Comparison of ENCODE assay signal across 10 cellular contexts in genomic region chr6:156876302-156876701, GRCh38.
A peak's percentile ranks its signal among the peaks of the same experiment; 100 is the strongest.
DNase-seq lines count a peak whose midpoint lies in the region; ATAC-seq, FAIRE-seq and TF ChIP-seq lines count a peak whose summit lies in the region.
"Had no signal": no experiment of that assay in that cellular context is flagged by ENCODE, and none has a peak within 500 bp of the region (broad histone marks: within the 10 kb centered on the region; RNA-seq: fewer than 3 reads in every experiment).

No MANE protein-coding gene starts in this region.

- POLR2A ChIA-PET in HepG2 (lab: Yijun Ruan, JAX) = no interaction called here
- POLR2A ChIA-PET in naive thymus-derived CD4-positive, alpha-beta T cell (lab: Charles Lee) = no interaction called here

- 98% methylated on average over 11 of the region's 11 CpGs for WGBS in HepG2 (ENCODE audit: low lambda C conversion rate)
- WGBS in tibial nerve, 2 donors = 87 to 92% methylated on average over 11 of the region's 11 CpGs
- 87% methylated on average over 11 of the region's 11 CpGs for WGBS in smooth muscle cell (ENCODE audit: low lambda C conversion rate)

- in situ Hi-C loops in HepG2 (cut with HindIII; ENCODE audit: extremely low pct_ligation_motif_present, low pct_unique_long_range_greater_than_20kb) = loop anchor here (25.0 kb wide), 1 partner anchor 314 kb away; no protein-coding TSS in a partner anchor

- BruUV-seq in Calu3 (replicated peaks; lab: Mats Ljungman, UMichigan) (no TSS peak), HepG2 (replicated peaks; lab: Mats Ljungman, UMichigan) (no TSS peak)

- intact Hi-C loops in Calu3 (cut with micrococcal nuclease; ENCODE audit: unreplicated experiment) (no loop called here), dorsolateral prefrontal cortex (cut with DNase I) (loop anchor here (5.0 kb wide), 2 partner anchors 141 to 146 kb away; no protein-coding TSS in a partner anchor), HepG2 (cut with micrococcal nuclease; ENCODE audit: unreplicated experiment) (no loop called here)
- intact Hi-C loops in naive thymus-derived CD4-positive, alpha-beta T cell (cut with micrococcal nuclease) = no loop called here

- H3K9ac ChIP-seq in HepG2 (ENCODE audit: insufficient read depth, low read depth, low read length) (no peak overlapping the region), smooth muscle cell (ENCODE audit: low read depth) (no peak overlapping the region)

- peak; percentile 9 for DNase-seq in Calu3
- no peak for DNase-seq in LNCaP clone FGC (ENCODE audit: low read depth)
- DNase-seq in dorsolateral prefrontal cortex = peak in 5 of 10 donors; percentile 32 to 57 (median 48)
- DNase-seq in HepG2 (ENCODE audit: low spot score) = no peak
- no peak for DNase-seq in tibial nerve (ENCODE audit: low spot score in 2 of 2)
- no peak for DNase-seq in naive thymus-derived CD4-positive, alpha-beta T cell
- no peak for DNase-seq in stimulated activated CD4-positive, alpha-beta T cell treated with anti-CD3 and anti-CD28 coated beads, Interleukin-4, amount 100 ng/mL, for 4 hours
- DNase-seq in smooth muscle cell (lab: John Stamatoyannopoulos, UW; ENCODE audit: unreplicated experiment) = no peak
- DNase-seq: activated CD8-positive, alpha-beta memory T cell treated with anti-CD3 and anti-CD28 coated beads, Interleukin-2, amount 50 U/mL, for 48 hours; SW 1271 had no signal

- H3K4me3 ChIP-seq in LNCaP clone FGC (ENCODE audit: low read depth, low read length) = no peak overlapping the region
- no peak overlapping the region for H3K4me3 ChIP-seq in dorsolateral prefrontal cortex
- no peak overlapping the region for H3K4me3 ChIP-seq in HepG2 (replicated peaks in 1 of 3; ENCODE audit: insufficient read depth in 1 of 3, low read depth in 2 of 3, low read length in 3 of 3)
- no peak overlapping the region for H3K4me3 ChIP-seq in tibial nerve
- H3K4me3 ChIP-seq in naive thymus-derived CD4-positive, alpha-beta T cell (ENCODE audit: low read length) = no peak overlapping the region
- no peak overlapping the region for H3K4me3 ChIP-seq in smooth muscle cell

- H3K27me3 ChIP-seq in dorsolateral prefrontal cortex (no peaks in the 10 kb centered on the region), HepG2 (ENCODE audit: control insufficient read depth in 1 of 2, insufficient read depth in 2 of 2, low read length in 2 of 2) (no peaks in the 10 kb centered on the region), tibial nerve (no peaks in the 10 kb centered on the region), smooth muscle cell (ENCODE audit: low read depth) (no peaks in the 10 kb centered on the region)
- H3K27me3 ChIP-seq in naive thymus-derived CD4-positive, alpha-beta T cell (ENCODE audit: control insufficient read depth in 2 of 2, insufficient read depth in 2 of 2, low read length in 2 of 2) = no peaks in the 10 kb centered on the region

- H3K9me3 ChIP-seq in HepG2 (ENCODE audit: low read length) (no peaks in the 10 kb centered on the region), tibial nerve (no peaks in the 10 kb centered on the region), smooth muscle cell (replicated peaks; ENCODE audit: low read depth) (no peaks in the 10 kb centered on the region)
- no peaks in the 10 kb centered on the region for H3K9me3 ChIP-seq in naive thymus-derived CD4-positive, alpha-beta T cell (ENCODE audit: control insufficient read depth in 2 of 3, low read length in 3 of 3)

- H3K36me3 ChIP-seq in HepG2 (replicated peaks in 1 of 2; ENCODE audit: control insufficient read depth in 1 of 2, insufficient read depth in 2 of 2, low read length in 2 of 2) = peaks cover 1 to 13% of the 10 kb centered on the region in 2 experiments; a peak in 3 of 5 replicates
- peaks cover 0 to 7% (median 0%) of the 10 kb centered on the region in 3 donors for H3K36me3 ChIP-seq in tibial nerve
- H3K36me3 ChIP-seq in naive thymus-derived CD4-positive, alpha-beta T cell (ENCODE audit: control insufficient read depth in 2 of 3, insufficient read depth in 3 of 3, low read length in 3 of 3) = no peaks in the 10 kb centered on the region
- peaks cover 4% of the 10 kb centered on the region for H3K36me3 ChIP-seq in smooth muscle cell (ENCODE audit: low read depth)

- peaks cover 4% of the 10 kb centered on the region for H3K36me3 Mint-ChIP-seq in Calu3 (ENCODE audit: insufficient read depth, unreplicated experiment)
- H3K36me3 Mint-ChIP-seq in naive thymus-derived CD4-positive, alpha-beta T cell = peaks cover 3 to 35% (median 9%) of the 10 kb centered on the region in 5 donors

- H3K27ac ChIP-seq in dorsolateral prefrontal cortex (no peak overlapping the region), HepG2 (ENCODE audit: extremely low read length, insufficient read depth, low read length) (no peak overlapping the region), tibial nerve (no peak overlapping the region), smooth muscle cell (ENCODE audit: low read depth) (no peak overlapping the region)
- no peak overlapping the region for H3K27ac ChIP-seq in naive thymus-derived CD4-positive, alpha-beta T cell (ENCODE audit: low read depth, low read length)

- ATAC-seq in HepG2 = peak; percentile 70
- ATAC-seq in naive thymus-derived CD4-positive, alpha-beta T cell = no peak

- H3K4me1 ChIP-seq in HepG2 (ENCODE audit: insufficient read depth, low read length) = peaks cover 9% of the 10 kb centered on the region
- peaks cover 0 to 61% (median 8%) of the 10 kb centered on the region in 4 donors for H3K4me1 ChIP-seq in tibial nerve
- peaks cover 0 to 16% of the 10 kb centered on the region in 2 donors for H3K4me1 ChIP-seq in naive thymus-derived CD4-positive, alpha-beta T cell (ENCODE audit: control insufficient read depth in 2 of 2, insufficient read depth in 2 of 2, low read length in 2 of 2)
- no peaks in the 10 kb centered on the region for H3K4me1 ChIP-seq in smooth muscle cell (ENCODE audit: low read depth)

- no peaks in the 10 kb centered on the region for H3F3A ChIP-seq in smooth muscle cell (ENCODE audit: low read depth)

- CTCF ChIA-PET in Calu3 (lab: Charles Lee) (no interaction called here), HepG2 (lab: Yijun Ruan, JAX; ENCODE audit: low intra/inter-chr PET ratio, low total read pairs) (no interaction called here)
- CTCF ChIA-PET in naive thymus-derived CD4-positive, alpha-beta T cell (lab: Charles Lee) = no interaction called here

- TF ChIP-seq POLR2A in HepG2 (IDR thresholded peaks at IDR 0.05; ENCODE audit: insufficient read depth in 1 of 2, low read depth in 2 of 2, low read length in 2 of 2) (no peak), tibial nerve (IDR thresholded peaks at IDR 0.05) (no peak)

- no peaks in the 10 kb centered on the region for H3K27me3 Mint-ChIP-seq in Calu3 (ENCODE audit: unreplicated experiment)
- no peaks in the 10 kb centered on the region for H3K27me3 Mint-ChIP-seq in naive thymus-derived CD4-positive, alpha-beta T cell

- no peaks in the 10 kb centered on the region for H3K9me3 Mint-ChIP-seq in Calu3 (ENCODE audit: low read depth, unreplicated experiment)
- H3K9me3 Mint-ChIP-seq in naive thymus-derived CD4-positive, alpha-beta T cell = no peaks in the 10 kb centered on the region

- no peaks in the 10 kb centered on the region for H3K4me1 Mint-ChIP-seq in Calu3 (ENCODE audit: low read depth, unreplicated experiment)
- H3K4me1 Mint-ChIP-seq in naive thymus-derived CD4-positive, alpha-beta T cell = peaks cover 20 to 95% (median 80%) of the 10 kb centered on the region in 7 donors

- H3K79me2 ChIP-seq in HepG2 (ENCODE audit: insufficient read depth, low read length) (peaks cover 78% of the 10 kb centered on the region), smooth muscle cell (ENCODE audit: low read depth) (peaks cover 99% of the 10 kb centered on the region)

- no peak overlapping the region for H3K27ac Mint-ChIP-seq in Calu3 (ENCODE audit: unreplicated experiment)
- H3K27ac Mint-ChIP-seq in naive thymus-derived CD4-positive, alpha-beta T cell = no peak overlapping the region

- TF ChIP-seq CTCF in Calu3 (IDR thresholded peaks at IDR 0.05; ENCODE audit: unreplicated experiment) = peak; percentile 30
- TF ChIP-seq CTCF in LNCaP clone FGC (IDR thresholded peaks at IDR 0.05; ENCODE audit: control insufficient read depth, extremely low read depth, insufficient read depth) = peak; percentile 27
- TF ChIP-seq CTCF in dorsolateral prefrontal cortex (IDR thresholded peaks at IDR 0.05 in 54 of 56, conservative IDR thresholded peaks at IDR 0.05 in 2 of 56; ENCODE audit: low read depth in 1 of 56, partially characterized antibody in 56 of 56) = peak in 38 of 56 donors; percentile 12 to 55 (median 32)
- peak; percentile 60 for TF ChIP-seq CTCF in HepG2 (CRISPR knock-in tag; IDR thresholded peaks at IDR 0.05)
- no peak for TF ChIP-seq CTCF in tibial nerve (IDR thresholded peaks at IDR 0.05)
- TF ChIP-seq CTCF in smooth muscle cell (IDR thresholded peaks at IDR 0.05; ENCODE audit: borderline replicate concordance, insufficient read depth, poor library complexity, severe bottlenecking) = no peak

- 0 out of 2 replicates have a peak, but pooled peaks have one; percentile 37 for TF ChIP-seq RAD21 in HepG2 (CRISPR knock-in tag; IDR thresholded peaks at IDR 0.05)

- H2AFZ ChIP-seq in HepG2 (ENCODE audit: low read length) (no peak overlapping the region), smooth muscle cell (ENCODE audit: low read depth) (no peak overlapping the region)

- H3K4me2 ChIP-seq in HepG2 (ENCODE audit: low read depth, low read length) (no peak overlapping the region), smooth muscle cell (no peak overlapping the region)

- peaks cover 12% of the 10 kb centered on the region; the same call in 1 of the 2 replicates for H4K20me1 ChIP-seq in HepG2 (ENCODE audit: insufficient read depth, low read length)
- peaks cover 100% of the 10 kb centered on the region for H4K20me1 ChIP-seq in smooth muscle cell (ENCODE audit: low read depth)

- H3K4me3 Mint-ChIP-seq in Calu3 (ENCODE audit: low read depth, unreplicated experiment) = no peak overlapping the region
- no peak overlapping the region for H3K4me3 Mint-ChIP-seq in naive thymus-derived CD4-positive, alpha-beta T cell

- FAIRE-seq in HepG2 (lab: Jason Lieb, UNC) = no peak

- TF ChIP-seq EP300 in HepG2 (IDR thresholded peaks at IDR 0.05; ENCODE audit: low read depth in 2 of 2, low read length in 2 of 2) = no peak
- TF ChIP-seq EP300 in HepG2 (CRISPR knock-in tag; IDR thresholded peaks at IDR 0.05; ENCODE audit: borderline replicate concordance) = no peak
- TF ChIP-seq EP300 in tibial nerve (IDR thresholded peaks at IDR 0.05) = no peak

Comparison
In these comparisons a context has a peak if more than half of its experiments do, and no peak if none do; other contexts are left out.
1. CTCF ChIP-seq: peak in Calu3 (single experiment), LNCaP clone FGC (single experiment), dorsolateral prefrontal cortex (38 of 56) and HepG2 (single experiment); none in tibial nerve (0 of 5) and smooth muscle cell (single experiment).
2. intact Hi-C loops: an anchor here in dorsolateral prefrontal cortex (5.0 kb wide); none called in Calu3, HepG2 and naive thymus-derived CD4-positive, alpha-beta T cell.